Comparison of ENCODE assay signal across 17 cellular contexts in genomic region chr2:203584784-203585183, GRCh38. TPM values are rescaled to one million over a fixed set of nuclear protein-coding genes. Genes with fewer than 3 reads are reported as not detected.
DNase-seq lines count a peak whose midpoint lies in the region; ATAC-seq, FAIRE-seq and TF ChIP-seq lines count a peak whose summit lies in the region.
"Had no signal": no experiment of that assay in that cellular context is flagged by ENCODE, and none has a peak within 500 bp of the region (broad histone marks: within the 10 kb centered on the region; RNA-seq: fewer than 3 reads in every experiment).

No MANE protein-coding gene starts in this region.

- no peaks in the 10 kb centered on the region for H3K27me3 ChIP-seq in transverse colon
- H3K27me3 ChIP-seq: dorsolateral prefrontal cortex, upper lobe of left lung had no signal

- WGBS in transverse colon (ENCODE audit: low coverage in 1 of 2), 2 donors: 55% methylated on average over 1 of the region's 1 CpG; no CpG with 5 or more reads in 1 of the 2 donors

- ATAC-seq in naive thymus-derived CD8-positive, alpha-beta T cell: no peak
- ATAC-seq in HG03571 (IDR thresholded peaks at IDR 0.05; ENCODE audit: unreplicated experiment): no peak
- ATAC-seq: natural killer cell treated with Interleukin-12 subunit alpha and Interleukin-12 subunit beta and Interleukin-15 and Interleukin-18, amount 100 ng/mL, for 72 hours had no signal

- H3K36me3 ChIP-seq in transverse colon: no peaks in the 10 kb centered on the region
- H3K36me3 ChIP-seq: spleen, upper lobe of left lung had no signal

- no peak for FAIRE-seq in GM12892 (lab: Jason Lieb, UNC)

- peak overlapping the region; percentile 68 for H3K27ac ChIP-seq in epithelial cell of prostate
- peak overlapping the region; percentile 70 to 87 (median 84) for H3K27ac ChIP-seq in transverse colon
- H3K27ac ChIP-seq: spleen had no signal

- no peak for TF ChIP-seq EP300 in transverse colon (IDR thresholded peaks at IDR 0.05; ENCODE audit: low read depth)

- H3K27me3 Mint-ChIP-seq in naive thymus-derived CD8-positive, alpha-beta T cell: peaks cover 0 to 2% (median 0%) of the 10 kb centered on the region in 5 donors
- H3K27me3 Mint-ChIP-seq: activated naive CD8-positive, alpha-beta T cell had no signal

- intact Hi-C loops in transverse colon (cut with DNase I; ENCODE audit: low total_unique reads): no loop called here

- no peak overlapping the region for H3K27ac Mint-ChIP-seq in naive thymus-derived CD8-positive, alpha-beta T cell
- H3K27ac Mint-ChIP-seq: activated naive CD8-positive, alpha-beta T cell; natural killer cell treated with Interleukin-12 subunit alpha and Interleukin-12 subunit beta and Interleukin-15 and Interleukin-18, amount 100 ng/mL, for 72 hours had no signal

- POLR2A ChIA-PET in naive thymus-derived CD8-positive, alpha-beta T cell (lab: Charles Lee): interaction anchor here (0.7 kb wide), 1 partner anchor 10 kb away, joined by 4 read pairs; no protein-coding TSS in a partner anchor

- no peaks in the 10 kb centered on the region for H3K36me3 Mint-ChIP-seq in naive thymus-derived CD8-positive, alpha-beta T cell
- H3K36me3 Mint-ChIP-seq: activated naive CD8-positive, alpha-beta T cell; natural killer cell treated with Interleukin-12 subunit alpha and Interleukin-12 subunit beta and Interleukin-15 and Interleukin-18, amount 100 ng/mL, for 72 hours had no signal

- no peaks in the 10 kb centered on the region for H3K9me3 ChIP-seq in transverse colon
- H3K9me3 ChIP-seq: spleen, upper lobe of left lung had no signal

- DNase-seq in NCI-H1417 (lab: John Stamatoyannopoulos, UW) (peak in 2 of 3 experiments; percentile 15 to 56), NCI-H1417 treated with DMSO at 0.1 percent for 48 hours (lab: John Stamatoyannopoulos, UW) (no peak), NCI-H774 (lab: John Stamatoyannopoulos, UW) (peak; percentile 16), epithelial cell of prostate (ENCODE audit: low read depth, low spot score) (no peak), transverse colon (no peak), GM12892 (ENCODE audit: insufficient read length) (no peak)
- no peak for DNase-seq in naive thymus-derived CD8-positive, alpha-beta T cell
- DNase-seq: activated CD4-positive, alpha-beta T cell treated with anti-CD3 and anti-CD28 coated beads, Interleukin-2, amount 50 U/mL, for 4 hours; activated T-cell treated with anti-CD3 and anti-CD28 coated beads, Interleukin-2, amount 50 U/mL, for 48 hours; dorsolateral prefrontal cortex; KBM-7; NCI-H446 treated with DMSO at 0.1 percent for 48 hours; spleen; upper lobe of left lung had no signal

- TF ChIP-seq POLR2A in transverse colon (IDR thresholded peaks at IDR 0.05): no peak
- TF ChIP-seq POLR2A in GM12892 (IDR thresholded peaks at IDR 0.05; ENCODE audit: low read depth, low read length): no peak

- in situ Hi-C loops in transverse colon (cut with MboI; ENCODE audit: low pct_ligation_motif_present in 1 of 4, low pct_unique_long_range_greater_than_20kb in 1 of 4, low sequenced_read_pairs in 3 of 4): no loop called here

- no peaks in the 10 kb centered on the region for H3K9me3 Mint-ChIP-seq in naive thymus-derived CD8-positive, alpha-beta T cell
- H3K9me3 Mint-ChIP-seq: natural killer cell treated with Interleukin-12 subunit alpha and Interleukin-12 subunit beta and Interleukin-15 and Interleukin-18, amount 100 ng/mL, for 72 hours had no signal

- peaks cover 23 to 60% (median 54%) of the 10 kb centered on the region in 4 donors for H3K4me1 ChIP-seq in transverse colon

- TF ChIP-seq CTCF in transverse colon (IDR thresholded peaks at IDR 0.05): no peak

- no peak overlapping the region for H3K4me3 Mint-ChIP-seq in naive thymus-derived CD8-positive, alpha-beta T cell
- H3K4me3 Mint-ChIP-seq: activated naive CD8-positive, alpha-beta T cell; natural killer cell treated with Interleukin-12 subunit alpha and Interleukin-12 subunit beta and Interleukin-15 and Interleukin-18, amount 100 ng/mL, for 72 hours had no signal

- H3K4me1 Mint-ChIP-seq in naive thymus-derived CD8-positive, alpha-beta T cell: peaks cover 0 to 17% (median 5%) of the 10 kb centered on the region in 4 donors

- H3K4me3 ChIP-seq in transverse colon: no peak overlapping the region
- H3K4me3 ChIP-seq: dorsolateral prefrontal cortex, spleen, upper lobe of left lung had no signal

RNA-seq across cellular contexts. Expression of gene RAPH1, which starts 49.7 kb away (rescaled TPM):
- 100 to 1,000 TPM in 1 of 4 donors, 10 to 100 TPM in 3; 36.0 to 160 (median 41.8) TPM for total RNA-seq in transverse colon
- 1 to 10 TPM; 1.7 to 2.1 TPM for total RNA-seq in naive thymus-derived CD8-positive, alpha-beta T cell
- under 1 TPM in 2 of 3 donors, not detected in 1; 0.31 to 0.39 TPM for polyA plus RNA-seq in naive thymus-derived CD8-positive, alpha-beta T cell
- polyA plus RNA-seq in GM12892 (2012; ENCODE audit: missing spikeins): 0.08 TPM

Comparison
In these comparisons a context has a peak if more than half of its experiments do, and no peak if none do; other contexts are left out.
1. DNase-seq: peak in NCI-H1417 (2 of 3) and NCI-H774 (single experiment); none in NCI-H1417 treated with DMSO at 0.1 percent for 48 hours (single experiment), epithelial cell of prostate (single experiment), transverse colon (single experiment), naive thymus-derived CD8-positive, alpha-beta T cell (0 of 10) and GM12892 (single experiment).
2. RNA of gene RAPH1, which starts 49.7 kb away (total RNA-seq): 36.0 to 160 TPM in transverse colon; 1.7 to 2.1 TPM in naive thymus-derived CD8-positive, alpha-beta T cell; every median in the first group is over 10 times any median in the second.